ENCODE assay signal across 13 cellular contexts in genomic region chr5:132591140-132591539, GRCh38. TPM values are rescaled to one million over a fixed set of nuclear protein-coding genes. Genes with fewer than 3 reads are reported as not detected.
DNase-seq lines count a peak whose midpoint lies in the region; TF ChIP-seq lines count a peak whose summit lies in the region.
"Had no signal": no experiment of that assay in that cellular context is flagged by ENCODE, and none has a peak within 500 bp of the region (broad histone marks: within the 10 kb centered on the region; RNA-seq: fewer than 3 reads in every experiment).

No MANE protein-coding gene starts in this region.

- H3K4me1 Mint-ChIP-seq in T-helper 2 cell treated with Interferon-gamma antibody and Interleukin-4, amounts not matched to agents 5 μg/mL and 100 μg/mL, for 36 hours (ENCODE audit: low read depth): peaks cover 6% of the 10 kb centered on the region

- no peaks in the 10 kb centered on the region for H3K27me3 Mint-ChIP-seq in T-helper 2 cell treated with Interferon-gamma antibody and Interleukin-4, amounts not matched to agents 5 μg/mL and 100 μg/mL, for 36 hours (ENCODE audit: low read depth)
- H3K27me3 Mint-ChIP-seq: effector memory CD8-positive, alpha-beta T cell had no signal

- TF ChIP-seq POLR2A in uterus (IDR thresholded peaks at IDR 0.05): no peak

- H3K27me3 ChIP-seq in brain microvascular endothelial cell (replicated peaks): no peaks in the 10 kb centered on the region
- no peaks in the 10 kb centered on the region for H3K27me3 ChIP-seq in uterus

- in situ Hi-C loops in brain microvascular endothelial cell (cut with HindIII; ENCODE audit: low pct_ligation_motif_present, low sequenced_read_pairs): no loop called here

- intact Hi-C loops in uterus (cut with DNase I; ENCODE audit: low total_unique reads): no loop called here

- no peaks in the 10 kb centered on the region for H3K9me3 ChIP-seq in uterus

- TF ChIP-seq EP300 in Ishikawa (IDR thresholded peaks at IDR 0.05; ENCODE audit: borderline replicate concordance): no peak

- H3K4me3 Mint-ChIP-seq in T-helper 2 cell treated with Interferon-gamma antibody and Interleukin-4, amounts not matched to agents 5 μg/mL and 100 μg/mL, for 36 hours: no peak overlapping the region
- H3K4me3 Mint-ChIP-seq: CD8-positive, alpha-beta T cell; effector memory CD8-positive, alpha-beta T cell had no signal

- DNase-seq in GM12865 (ENCODE audit: low read depth) (peak; percentile 41), brain microvascular endothelial cell (no peak), left kidney (ENCODE audit: low read depth, low spot score) (peak; percentile 24), uterus (no peak), DMS 273 treated with DMSO at 0.1 percent for 48 hours (lab: John Stamatoyannopoulos, UW) (no peak), SHP77 (lab: John Stamatoyannopoulos, UW) (no peak)
- DNase-seq in T-helper 2 cell treated with Interferon-gamma antibody and Interleukin-4, amounts not matched to agents 5 μg/mL and 100 μg/mL, for 36 hours (ENCODE audit: low spot score): no peak
- DNase-seq: amygdala; CD8-positive, alpha-beta T cell; effector memory CD8-positive, alpha-beta T cell; NCI-H345 had no signal

- H3K36me3 ChIP-seq in brain microvascular endothelial cell (replicated peaks) (peaks cover 8% of the 10 kb centered on the region), uterus (no peaks in the 10 kb centered on the region)

- no peaks in the 10 kb centered on the region for H3K4me1 ChIP-seq in uterus

- peak; percentile 29; the same call in 1 of the 2 replicates for TF ChIP-seq RAD21 in Ishikawa (IDR thresholded peaks at IDR 0.05; ENCODE audit: low read depth)

- peaks cover 58% of the 10 kb centered on the region for H3K36me3 Mint-ChIP-seq in T-helper 2 cell treated with Interferon-gamma antibody and Interleukin-4, amounts not matched to agents 5 μg/mL and 100 μg/mL, for 36 hours (ENCODE audit: low read depth)

- TF ChIP-seq CTCF in GM12865 (IDR thresholded peaks at IDR 0.05; ENCODE audit: insufficient read depth, low read depth, low read length, missing control alignments) (peak; percentile 8), brain microvascular endothelial cell (IDR thresholded peaks at IDR 0.05; ENCODE audit: low read depth, low read length, missing control alignments) (peak; percentile 36), uterus (IDR thresholded peaks at IDR 0.05) (no peak)

- no peaks in the 10 kb centered on the region for H3K9me3 Mint-ChIP-seq in T-helper 2 cell treated with Interferon-gamma antibody and Interleukin-4, amounts not matched to agents 5 μg/mL and 100 μg/mL, for 36 hours
- H3K9me3 Mint-ChIP-seq: CD8-positive, alpha-beta T cell; effector memory CD8-positive, alpha-beta T cell had no signal

- no peak overlapping the region for H3K27ac Mint-ChIP-seq in T-helper 2 cell treated with Interferon-gamma antibody and Interleukin-4, amounts not matched to agents 5 μg/mL and 100 μg/mL, for 36 hours
- H3K27ac Mint-ChIP-seq: CD8-positive, alpha-beta T cell; effector memory CD8-positive, alpha-beta T cell had no signal

- no peak overlapping the region for H3K27ac ChIP-seq in brain microvascular endothelial cell
- H3K27ac ChIP-seq in uterus: no peak overlapping the region

- H3K4me3 ChIP-seq in GM12865 (ENCODE audit: low read depth, low read length) (no peak overlapping the region), brain microvascular endothelial cell (ENCODE audit: low read depth, low read length) (no peak overlapping the region), uterus (no peak overlapping the region)

TF ChIP-seq in Ishikawa, 13 proteins besides CTCF, POLR2A, EP300 and RAD21:
- TF ChIP-seq CREB1 (IDR thresholded peaks at IDR 0.05; ENCODE audit: low read depth) (no peak), REST (IDR thresholded peaks at IDR 0.05; ENCODE audit: low read depth) (no peak), ZBTB7A (IDR thresholded peaks at IDR 0.05; ENCODE audit: low read depth) (no peak), TAF1 (IDR thresholded peaks at IDR 0.05; ENCODE audit: low read depth) (no peak)

RNA-seq across cellular contexts. Expression of gene RAD50, which starts 34.4 kb away (rescaled TPM):
- total RNA-seq in uterus: 10 to 100 TPM; 13.8 to 50.0 (median 32.6) TPM

RNA-seq across cellular contexts. Expression of gene IL5, which starts 47.8 kb away (rescaled TPM):
- not detected for total RNA-seq in uterus
- total RNA-seq: CD8-positive, alpha-beta T cell; RPMI7951 had no signal

Comparison
In these comparisons a context has a peak if more than half of its experiments do, and no peak if none do; other contexts are left out.
1. DNase-seq: peak in GM12865 (single experiment) and left kidney (single experiment); none in brain microvascular endothelial cell (single experiment), uterus (0 of 2), T-helper 2 cell treated with Interferon-gamma antibody and Interleukin-4, amounts not matched to agents 5 μg/mL and 100 μg/mL, for 36 hours (single experiment), DMS 273 treated with DMSO at 0.1 percent for 48 hours (single experiment) and SHP77 (0 of 2).
2. CTCF ChIP-seq: peak in GM12865 (single experiment) and brain microvascular endothelial cell (single experiment); none in uterus (0 of 4).